In the genomic region with DNA sequence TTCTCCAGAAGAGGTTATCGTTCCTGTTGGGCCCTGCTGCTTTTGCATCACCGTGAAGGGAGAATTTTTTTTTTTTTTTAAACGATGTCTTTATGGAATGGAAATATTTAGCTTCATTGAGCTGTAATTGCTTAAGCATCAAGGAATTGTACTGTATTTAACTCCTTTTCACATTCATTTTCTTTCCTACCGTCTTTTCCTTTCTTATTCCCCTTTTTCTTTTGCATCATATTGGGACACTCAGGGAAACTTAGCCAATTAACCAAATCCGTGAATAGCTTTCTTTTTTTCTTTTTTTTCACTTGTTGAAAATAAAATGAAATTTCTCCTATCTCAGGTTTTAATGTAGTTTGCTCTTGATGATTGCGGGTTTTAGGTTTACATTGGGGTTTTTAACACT, we compare ENCODE assay signal across 9 cellular contexts. TPM values are rescaled to one million over a fixed set of nuclear protein-coding genes. Genes with fewer than 3 reads are reported as not detected.
DNase-seq lines count a peak whose midpoint lies in the region; ATAC-seq, FAIRE-seq and TF ChIP-seq lines count a peak whose summit lies in the region.
"Had no signal": no experiment of that assay in that cellular context is flagged by ENCODE, and none has a peak within 500 bp of the region (broad histone marks: within the 10 kb centered on the region; RNA-seq: fewer than 3 reads in every experiment).

No MANE protein-coding gene starts in this region.

- TF ChIP-seq EP300 in GM12878 (IDR thresholded peaks at IDR 0.05; ENCODE audit: borderline replicate concordance in 1 of 2, control insufficient read depth in 1 of 2, low read depth in 2 of 2, low read length in 2 of 2) (no peak), upper lobe of left lung (IDR thresholded peaks at IDR 0.05) (no peak)

- RAD21 ChIA-PET in GM12878 (lab: Charles Lee; ENCODE audit: unreplicated experiment) = interaction anchor here (0.8 to 1.5 kb wide), 5 partner anchors 64 to 285 kb away, joined by 3 to 6 read pairs (median 4); no protein-coding TSS in a partner anchor

- in situ Hi-C loops in GM12878 (cut with MboI) = no loop called here

- no peaks in the 10 kb centered on the region for H3K27me3 Mint-ChIP-seq in activated naive CD4-positive, alpha-beta T cell treated with anti-CD3 and anti-CD28 coated beads, Interleukin-2, amount 50 U/mL, for 24 hours

- CTCF ChIA-PET in GM12878 (lab: Yijun Ruan, JAX) = interaction anchor here (0.6 to 1.4 kb wide), 5 partner anchors 13 to 67 kb away, joined by 3 to 6 read pairs (median 5); no protein-coding TSS in a partner anchor

- H3K9me3 Mint-ChIP-seq in activated naive CD4-positive, alpha-beta T cell treated with anti-CD3 and anti-CD28 coated beads, Interleukin-2, amount 50 U/mL, for 24 hours = no peaks in the 10 kb centered on the region

- H3K9ac ChIP-seq in GM12878 (ENCODE audit: control insufficient read depth, insufficient read depth, low read length) = no peak overlapping the region

- peak overlapping the region; percentile 53 for H3K4me2 ChIP-seq in GM12878 (ENCODE audit: control insufficient read depth, insufficient read depth)

- H3K4me3 Mint-ChIP-seq in activated naive CD4-positive, alpha-beta T cell treated with anti-CD3 and anti-CD28 coated beads, Interleukin-2, amount 50 U/mL, for 24 hours = peak overlapping the region; percentile 98

- H3K36me3 Mint-ChIP-seq in activated naive CD4-positive, alpha-beta T cell treated with anti-CD3 and anti-CD28 coated beads, Interleukin-2, amount 50 U/mL, for 24 hours = peaks cover 15% of the 10 kb centered on the region

- no peak for TF ChIP-seq CTCF in GM12878 (IDR thresholded peaks at IDR 0.05 in 2 of 3, conservative IDR thresholded peaks at IDR 0.05 in 1 of 3; ENCODE audit: control insufficient read depth in 2 of 3, extremely low read depth in 1 of 3, insufficient read depth in 1 of 3, low read depth in 3 of 3, low read length in 3 of 3)
- no peak for TF ChIP-seq CTCF in lower lobe of right lung (IDR thresholded peaks at IDR 0.05)
- TF ChIP-seq CTCF in upper lobe of left lung (IDR thresholded peaks at IDR 0.05) = no peak

- peak overlapping the region; percentile 84 for H3K27ac Mint-ChIP-seq in activated naive CD4-positive, alpha-beta T cell treated with anti-CD3 and anti-CD28 coated beads, Interleukin-2, amount 50 U/mL, for 24 hours

- H3K4me3 ChIP-seq in GM12878 (peak overlapping the region; percentile 97), lower lobe of right lung (peak overlapping the region; percentile 84), upper lobe of left lung (peak overlapping the region in 3 of 4 donors; percentile 82 to 94 (median 87))

- H3K4me1 ChIP-seq in GM12878 (ENCODE audit: control insufficient read depth, insufficient read depth, low read length) (peaks cover 30% of the 10 kb centered on the region), lower lobe of right lung (peaks cover 53% of the 10 kb centered on the region), upper lobe of left lung (peaks cover 30 to 51% (median 41%) of the 10 kb centered on the region in 4 donors)

- no peak for TF ChIP-seq RAD21 in GM12878 (IDR thresholded peaks at IDR 0.05; ENCODE audit: insufficient read depth, low read depth, low read length)

- H3K9me3 ChIP-seq in GM12878 (replicated peaks; ENCODE audit: control insufficient read depth, insufficient read depth, low read length) (no peaks in the 10 kb centered on the region), lower lobe of right lung (no peaks in the 10 kb centered on the region), upper lobe of left lung (no peaks in the 10 kb centered on the region)

- no peak for DNase-seq in activated naive CD4-positive, alpha-beta T cell (lab: John Stamatoyannopoulos, UW)
- no peak for DNase-seq in GM12878 (ENCODE audit: low read depth, low spot score)
- no peak for DNase-seq in lower lobe of right lung
- no peak for DNase-seq in upper lobe of left lung
- DNase-seq in NCI-H187 (lab: John Stamatoyannopoulos, UW) = no peak
- DNase-seq in globus pallidus (ENCODE audit: low spot score) = no peak
- no peak for DNase-seq in putamen (ENCODE audit: low spot score)

- POLR2A ChIA-PET in GM12878 (lab: Charles Lee) = interaction anchor here (0.6 to 2.1 kb wide), 3 partner anchors 11 to 192 kb away, joined by 4 to 5 read pairs (median 4); partner anchors contain the start of gene RBBP6

- H3K27ac ChIP-seq in GM12878 (ENCODE audit: control insufficient read depth, insufficient read depth) (no peak overlapping the region), lower lobe of right lung (no peak overlapping the region), upper lobe of left lung (peak overlapping the region in 3 of 4 donors; percentile 86 to 94 (median 88))

- WGBS in GM12878 (ENCODE audit: insufficient coverage, insufficient replicate concordance, low lambda C conversion rate, missing lambda C conversion rate) = 66% methylated on average over 6 of the region's 6 CpGs
- WGBS in upper lobe of left lung, 2 donors = 15 to 24% methylated on average over 6 of the region's 6 CpGs

- SMC1A ChIA-PET in GM12878 (lab: Charles Lee; ENCODE audit: uncharacterized antibody, unreplicated experiment) = interaction anchor here (0.9 to 2.6 kb wide), 7 partner anchors 10 to 257 kb away, joined by 3 to 12 read pairs (median 3); no protein-coding TSS in a partner anchor

- H3K27me3 ChIP-seq in GM12878 (replicated peaks in 1 of 2; ENCODE audit: control insufficient read depth in 2 of 2, insufficient read depth in 2 of 2, low read length in 1 of 2) = no peaks in the 10 kb centered on the region
- no peaks in the 10 kb centered on the region for H3K27me3 ChIP-seq in lower lobe of right lung (ENCODE audit: low read depth)
- H3K27me3 ChIP-seq in upper lobe of left lung = no peaks in the 10 kb centered on the region

- FAIRE-seq in GM12878 (lab: Jason Lieb, UNC) = no peak
- FAIRE-seq: urothelium cell line had no signal

- H2AFZ ChIP-seq in GM12878 (ENCODE audit: control insufficient read depth, low read depth, low read length) = no peak overlapping the region

- TF ChIP-seq POLR2A in GM12878 (IDR thresholded peaks at IDR 0.05; ENCODE audit: low read depth, low read length) (no peak), upper lobe of left lung (IDR thresholded peaks at IDR 0.05) (no peak)

- peaks cover 70% of the 10 kb centered on the region for H3K4me1 Mint-ChIP-seq in activated naive CD4-positive, alpha-beta T cell treated with anti-CD3 and anti-CD28 coated beads, Interleukin-2, amount 50 U/mL, for 24 hours

- H3K36me3 ChIP-seq in GM12878 (ENCODE audit: control insufficient read depth in 2 of 2, insufficient read depth in 2 of 2, low read length in 1 of 2) (peaks cover 0 to 7% of the 10 kb centered on the region in 2 experiments; a peak in 1 of 4 replicates), lower lobe of right lung (peaks cover 15% of the 10 kb centered on the region), upper lobe of left lung (peaks cover 0 to 10% (median 0%) of the 10 kb centered on the region in 4 donors)

- ATAC-seq in GM12878 (no peak), lower lobe of right lung (no peak), upper lobe of left lung (ENCODE audit: low FRiP score in 2 of 2) (no peak)

- BruUV-seq in GM12878 (replicated peaks; lab: Mats Ljungman, UMichigan) = TSS peak; percentile 51

- H3K79me2 ChIP-seq in GM12878 (ENCODE audit: control insufficient read depth, insufficient read depth, low read length) = peaks cover 63% of the 10 kb centered on the region

- no peaks in the 10 kb centered on the region; the same call in 1 of the 2 replicates for H4K20me1 ChIP-seq in GM12878 (ENCODE audit: control insufficient read depth, insufficient read depth)

- intact Hi-C loops in GM12878 (cut with micrococcal nuclease; ENCODE audit: unreplicated experiment) (no loop called here), lower lobe of right lung (cut with DNase I) (no loop called here)

TF ChIP-seq in GM12878, 131 proteins besides CTCF, POLR2A, EP300 and RAD21 (continues in another document):
- no peak for TF ChIP-seq ZSCAN29 (IDR thresholded peaks at IDR 0.05)
- TF ChIP-seq, protein P1, sequence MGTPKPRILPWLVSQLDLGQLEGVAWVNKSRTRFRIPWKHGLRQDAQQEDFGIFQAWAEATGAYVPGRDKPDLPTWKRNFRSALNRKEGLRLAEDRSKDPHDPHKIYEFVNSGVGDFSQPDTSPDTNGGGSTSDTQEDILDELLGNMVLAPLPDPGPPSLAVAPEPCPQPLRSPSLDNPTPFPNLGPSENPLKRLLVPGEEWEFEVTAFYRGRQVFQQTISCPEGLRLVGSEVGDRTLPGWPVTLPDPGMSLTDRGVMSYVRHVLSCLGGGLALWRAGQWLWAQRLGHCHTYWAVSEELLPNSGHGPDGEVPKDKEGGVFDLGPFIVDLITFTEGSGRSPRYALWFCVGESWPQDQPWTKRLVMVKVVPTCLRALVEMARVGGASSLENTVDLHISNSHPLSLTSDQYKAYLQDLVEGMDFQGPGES (IDR thresholded peaks at IDR 0.05) = no peak

RNA-seq across cellular contexts. Expression of gene TNRC6A, which starts 1.5 kb away (rescaled TPM):
- total RNA-seq in GM12878 (2013; cell fraction: nucleolus; rRNA removed) = 165 and 188 TPM in 2 replicates
- 28.2 and 33.5 TPM in 2 replicates for total RNA-seq in GM12878 (2014; rRNA removed)
- total RNA-seq in GM12878 (2014; rRNA removed; fragmentation: Illumina TruSeq; extraction: Trizol) = 31.9 and 32.2 TPM in 2 replicates
- total RNA-seq in GM12878 (2021) = 35.3 and 41.3 TPM in 2 replicates
- 10.9 TPM for polyA plus RNA-seq in GM12878 (2011; ENCODE audit: low read depth)
- polyA plus RNA-seq in GM12878 (2011; rRNA removed) = 35.7 and 37.1 TPM in 2 replicates
- 34.2 and 40.7 TPM in 2 replicates for polyA plus RNA-seq in GM12878 (2011; cell fraction: cytosol; rRNA removed)
- polyA plus RNA-seq in GM12878 (2011; cell fraction: nucleus; rRNA removed) = 78.5 and 90.6 TPM in 2 replicates
- polyA plus RNA-seq in GM12878 (2012) = 16.5 and 16.8 TPM in 2 replicates
- 36.9 and 56.5 TPM in 2 replicates for polyA plus RNA-seq in GM12878 (2014; fragmentation: Illumina TruSeq; extraction: Trizol)
- 1 to 10 TPM; 4.6 to 4.9 TPM for polyA plus RNA-seq in GM12878 (2014; fragmentation: Nextera tagmentation; extraction: Ambion mirVana)
- polyA plus RNA-seq in GM12878 (2014; rRNA removed) = 31.2 and 34.7 TPM in 2 replicates
- polyA plus RNA-seq in GM12878 (2016; fragmentation: Nextera tagmentation; extraction: Ambion mirVana) = 10 to 100 TPM; 25.9 TPM
- 61.0 and 82.4 TPM in 2 replicates for polyA minus RNA-seq in GM12878 (2011; rRNA and poly(A)+ RNA removed)
- 17.1 and 19.3 TPM in 2 replicates for polyA minus RNA-seq in GM12878 (2011; cell fraction: cytosol; rRNA and poly(A)+ RNA removed)
- 56.8 and 91.5 TPM in 2 replicates for polyA minus RNA-seq in GM12878 (2011; cell fraction: nucleus; rRNA and poly(A)+ RNA removed)
- total RNA-seq in lower lobe of right lung = 49.4 TPM
- total RNA-seq in upper lobe of left lung = 100 to 1,000 TPM in 1 of 6 donors, 10 to 100 TPM in 5; 35.2 to 152 (median 65.3) TPM

Comparison
In these comparisons a context has a peak if more than half of its experiments do, and no peak if none do; other contexts are left out.
1. H3K27ac ChIP-seq: peak in upper lobe of left lung (3 of 4); none in GM12878 (single experiment) and lower lobe of right lung (single experiment).
2. Peak in every context shown above with its lines, with median percentiles within 50 percentile points of each other: H3K4me3 ChIP-seq.